ENCODE assay signal across 8 cellular contexts in genomic region chr11:46121328-46121723, GRCh38. TPM values are rescaled to one million over a fixed set of nuclear protein-coding genes. Genes with fewer than 3 reads are reported as not detected.
A peak's percentile ranks its signal among the peaks of the same experiment; 100 is the strongest.
DNase-seq lines count a peak whose midpoint lies in the region; ATAC-seq and TF ChIP-seq lines count a peak whose summit lies in the region.

PHF21A (minus strand) TSS chr11:46121454; CDS start chr11:46084219, 37,235 bp downstream.

- TF ChIP-seq RAD21 in IMR-90 (IDR thresholded peaks at IDR 0.05; ENCODE audit: low read length): no peak

- peak within 1 kb of the TSS; percentile 83 for H2BK5ac ChIP-seq in IMR-90 (ENCODE audit: low read depth, low read length, poor library complexity, severe bottlenecking)

- peak within 1 kb of the TSS; percentile 68 for H3K4me3 ChIP-seq in IMR-90 (ENCODE audit: insufficient read depth, low read depth, low read length)
- peak within 1 kb of the TSS; percentile 82 to 91 for H3K4me3 ChIP-seq in Panc1 (ENCODE audit: low read depth in 2 of 2, low read length in 2 of 2)
- peak within 1 kb of the TSS; percentile 76 to 94 (median 82) for H3K4me3 ChIP-seq in esophagus squamous epithelium

- DNase-seq in DMS 273 (lab: John Stamatoyannopoulos, UW; ENCODE audit: unreplicated experiment): peak; percentile 95
- DNase-seq in IMR-90: peak; percentile 93
- DNase-seq in Panc1 (ENCODE audit: low read depth, low spot score): no peak
- DNase-seq in activated T-cell treated with anti-CD3 and anti-CD28 coated beads, Interleukin-2, amount 50 U/mL, for 4 hours: peak; percentile 85
- DNase-seq in esophagus squamous epithelium (lab: John Stamatoyannopoulos, UW): peak; percentile 46
- DNase-seq in naive B cell: peak; percentile 89
- peak; percentile 81 to 90 (median 82) for DNase-seq in stimulated activated naive CD4-positive, alpha-beta T cell (lab: John Stamatoyannopoulos, UW)

- H3K14ac ChIP-seq in IMR-90 (replicated peaks; ENCODE audit: low read depth, low read length): peak within 1 kb of the TSS; percentile 71

- H3K4me3 Mint-ChIP-seq in activated T-cell treated with anti-CD3 and anti-CD28 coated beads, Interleukin-2, amount 50 U/mL, for 4 hours: peak within 1 kb of the TSS; percentile 86
- H3K4me3 Mint-ChIP-seq in naive B cell: peak within 1 kb of the TSS; percentile 92 to 98 (median 94)

- peak within 1 kb of the TSS; percentile 90 for H3K4ac ChIP-seq in IMR-90 (ENCODE audit: low read depth, low read length)

- H3K4me1 ChIP-seq in IMR-90 (ENCODE audit: control insufficient read depth, insufficient read depth, low read length) (no peaks in the 10 kb centered on the region), Panc1 (ENCODE audit: control insufficient read depth, insufficient read depth, low read length) (peaks cover 22% of the 10 kb centered on the region), esophagus squamous epithelium (peaks cover 4 to 43% (median 23%) of the 10 kb centered on the region in 3 donors)

- peak within 1 kb of the TSS; percentile 99 for H3K9ac ChIP-seq in IMR-90 (ENCODE audit: low read depth, low read length)

- H2AFZ ChIP-seq in IMR-90 (replicated peaks; ENCODE audit: low read length, poor library complexity): peak within 1 kb of the TSS; percentile 96

- peak within 1 kb of the TSS; percentile 61 to 86 for H4K8ac ChIP-seq in IMR-90 (ENCODE audit: low read depth in 2 of 2, low read length in 2 of 2)

- no peaks in the 10 kb centered on the region for H3K9me3 Mint-ChIP-seq in activated T-cell treated with anti-CD3 and anti-CD28 coated beads, Interleukin-2, amount 50 U/mL, for 4 hours
- no peaks in the 10 kb centered on the region for H3K9me3 Mint-ChIP-seq in naive B cell

- CTCF ChIA-PET in IMR-90 (lab: Yijun Ruan, JAX): no interaction called here
- CTCF ChIA-PET in Panc1 (lab: Charles Lee): interaction anchor here (0.7 kb wide), 1 partner anchor 81 kb away, joined by 3 read pairs; no protein-coding TSS in a partner anchor

- TF ChIP-seq CTCF in IMR-90 (conservative IDR thresholded peaks at IDR 0.05; ENCODE audit: low read depth, low read length): no peak
- TF ChIP-seq CTCF in Panc1 (IDR thresholded peaks at IDR 0.05): no peak
- no peak for TF ChIP-seq CTCF in esophagus squamous epithelium (IDR thresholded peaks at IDR 0.05)

- H2BK20ac ChIP-seq in IMR-90 (ENCODE audit: low read depth, low read length): no peak within 1 kb of the TSS

- H3K36me3 ChIP-seq in IMR-90 (ENCODE audit: control insufficient read depth, insufficient read depth, low read length): no peaks in the 10 kb centered on the region
- peaks cover 3% of the 10 kb centered on the region; the same call in 1 of the 2 replicates for H3K36me3 ChIP-seq in Panc1 (ENCODE audit: control insufficient read depth, insufficient read depth, low read length)
- H3K36me3 ChIP-seq in esophagus squamous epithelium: no peaks in the 10 kb centered on the region

- no peak for TF ChIP-seq POLR2A in IMR-90 (IDR thresholded peaks at IDR 0.05; ENCODE audit: low read depth, low read length)
- peak in 1 of 4 donors; percentile 73 for TF ChIP-seq POLR2A in esophagus squamous epithelium (IDR thresholded peaks at IDR 0.05)

- H3K27ac ChIP-seq in IMR-90 (ENCODE audit: insufficient read depth, low read length) (peak within 1 kb of the TSS; percentile 86), Panc1 (ENCODE audit: low read length) (peak within 1 kb of the TSS; percentile 95), esophagus squamous epithelium (peak within 1 kb of the TSS; percentile 94 to 100 (median 96))

- H2BK120ac ChIP-seq in IMR-90 (ENCODE audit: low read depth, low read length): peak within 1 kb of the TSS; percentile 38

- peak within 1 kb of the TSS; percentile 89; the same call in 1 of the 2 replicates for H3K23ac ChIP-seq in IMR-90 (ENCODE audit: low read depth, low read length)

- peak within 1 kb of the TSS; percentile 70 for H4K5ac ChIP-seq in IMR-90 (ENCODE audit: low read depth, low read length)

- H3K27me3 ChIP-seq in IMR-90 (ENCODE audit: control insufficient read depth, insufficient read depth, low read length): no peaks in the 10 kb centered on the region
- H3K27me3 ChIP-seq in Panc1 (ENCODE audit: control insufficient read depth, insufficient read depth, low read length): no peaks in the 10 kb centered on the region
- H3K27me3 ChIP-seq in esophagus squamous epithelium: no peaks in the 10 kb centered on the region

- peak within 1 kb of the TSS; percentile 87 for H2AK9ac ChIP-seq in IMR-90 (replicated peaks; ENCODE audit: low read depth, low read length, poor library complexity)

- 0 out of 2 replicates have a peak, but pooled peaks cover 2% of the 10 kb centered on the region for H3K9me1 ChIP-seq in IMR-90 (ENCODE audit: insufficient read depth, low read length)

- dilution Hi-C loops in IMR-90 (cut with HindIII; ENCODE audit: low sequenced_read_pairs, unreplicated experiment): no loop called here

- H3K56ac ChIP-seq in IMR-90 (ENCODE audit: extremely low read depth, insufficient read depth, low read length): peak within 1 kb of the TSS; percentile 89

- peaks cover 15% of the 10 kb centered on the region; the same call in 1 of the 2 replicates for H4K20me1 ChIP-seq in IMR-90 (ENCODE audit: insufficient read depth, low read length)

- H4K91ac ChIP-seq in IMR-90 (ENCODE audit: insufficient read depth, low read depth, low read length): peak within 1 kb of the TSS; percentile 81

- intact Hi-C loops in IMR-90 (cut with micrococcal nuclease): loop anchor here (2.0 to 5.0 kb wide), 2 partner anchors 117 to 186 kb away; no protein-coding TSS in a partner anchor
- intact Hi-C loops in Panc1 (cut with micrococcal nuclease; ENCODE audit: unreplicated experiment): loop anchor here (5.0 kb wide), 1 partner anchor 116 kb away; no protein-coding TSS in a partner anchor
- intact Hi-C loops in esophagus squamous epithelium (cut with DNase I): no loop called here

- H2BK15ac ChIP-seq in IMR-90 (ENCODE audit: low read depth, low read length): peak within 1 kb of the TSS; percentile 75; the same call in 2 of the 3 replicates

- H3K9me3 ChIP-seq in IMR-90 (ENCODE audit: control insufficient read depth, insufficient read depth, low read length): no peaks in the 10 kb centered on the region
- H3K9me3 ChIP-seq in Panc1 (ENCODE audit: control insufficient read depth, insufficient read depth, low read depth, low read length): no peaks in the 10 kb centered on the region
- no peaks in the 10 kb centered on the region for H3K9me3 ChIP-seq in esophagus squamous epithelium

- peak within 1 kb of the TSS; percentile 94 for H3K4me2 ChIP-seq in IMR-90 (ENCODE audit: low read depth, low read length)

- 0% methylated on average over 1 of the region's 49 CpGs; no CpG with 5 or more reads in 1 of the 2 experiments for WGBS in IMR-90 (ENCODE audit: extremely low coverage in 2 of 2, insufficient read length in 1 of 2), 2 experiments
- no CpG with 5 or more reads among the region's 49 CpGs for WGBS in esophagus squamous epithelium, 2 donors

- H3K36me3 Mint-ChIP-seq in activated T-cell treated with anti-CD3 and anti-CD28 coated beads, Interleukin-2, amount 50 U/mL, for 4 hours (ENCODE audit: insufficient read depth): no peaks in the 10 kb centered on the region
- no peaks in the 10 kb centered on the region for H3K36me3 Mint-ChIP-seq in naive B cell

- ATAC-seq in GM21515 (IDR thresholded peaks at IDR 0.05; ENCODE audit: unreplicated experiment) (peak; percentile 55), IMR-90 (ENCODE audit: low read depth) (peak; percentile 69), Panc1 (peak; percentile 88), naive B cell (ENCODE audit: low read depth in 2 of 2) (peak; percentile 62)
- ATAC-seq in activated T-cell treated with anti-CD3 and anti-CD28 coated beads, Interleukin-2, amount 50 U/mL, for 4 hours: peak; percentile 73 to 77

- H3K27me3 Mint-ChIP-seq in activated T-cell treated with anti-CD3 and anti-CD28 coated beads, Interleukin-2, amount 50 U/mL, for 4 hours (ENCODE audit: low read depth): no peaks in the 10 kb centered on the region
- H3K27me3 Mint-ChIP-seq in naive B cell: no peaks in the 10 kb centered on the region

- peak within 1 kb of the TSS; percentile 58 for H3K18ac ChIP-seq in IMR-90 (ENCODE audit: low read depth, low read length)

- POLR2A ChIA-PET in IMR-90 (lab: Charles Lee; ENCODE audit: unreplicated experiment) (interaction anchor here (0.6 kb wide), 1 partner anchor 122 kb away, joined by 6 read pairs; no protein-coding TSS in a partner anchor), Panc1 (lab: Charles Lee) (no interaction called here)

- H3K4me1 Mint-ChIP-seq in activated T-cell treated with anti-CD3 and anti-CD28 coated beads, Interleukin-2, amount 50 U/mL, for 4 hours (ENCODE audit: low read depth): peaks cover 40% of the 10 kb centered on the region
- peaks cover 32 to 40% (median 33%) of the 10 kb centered on the region in 3 donors for H3K4me1 Mint-ChIP-seq in naive B cell

- H3K79me1 ChIP-seq in IMR-90 (ENCODE audit: low read depth in 1 of 2, low read length in 2 of 2): peaks cover 0 to 17% of the 10 kb centered on the region in 2 experiments; a peak in 2 of 4 replicates

- in situ Hi-C loops in IMR-90 (cut with MboI; ENCODE audit: low sequenced_read_pairs) (loop anchor here (25.0 kb wide), 1 partner anchor 191 kb away; no protein-coding TSS in a partner anchor), Panc1 (cut with HindIII; ENCODE audit: low pct_unique_long_range_greater_than_20kb, low sequenced_read_pairs) (no loop called here)

- peak within 1 kb of the TSS; percentile 74 for H2AK5ac ChIP-seq in IMR-90 (ENCODE audit: low read depth, low read length)

- H3K27ac Mint-ChIP-seq in naive B cell: peak within 1 kb of the TSS; percentile 94 to 98 (median 96)

- BruUV-seq in IMR-90 (replicated peaks; lab: Mats Ljungman, UMichigan) (no TSS peak), Panc1 (replicated peaks; lab: Mats Ljungman, UMichigan) (no TSS peak)

TF ChIP-seq in IMR-90, 13 proteins besides CTCF, POLR2A, EP300 and RAD21:
- TF ChIP-seq MAZ (IDR thresholded peaks at IDR 0.05; ENCODE audit: borderline replicate concordance, low read depth, low read length): peak; percentile 82; the same call in 1 of the 2 replicates
- TF ChIP-seq RCOR1 (IDR thresholded peaks at IDR 0.05; ENCODE audit: insufficient replicate concordance, low read length): peak; percentile 68
- TF ChIP-seq RFX5 (IDR thresholded peaks at IDR 0.05; ENCODE audit: low read depth, low read length): no peak

RNA-seq across cellular contexts. Expression of gene PHF21A, which starts in this region (rescaled TPM):
- total RNA-seq in IMR-90 (2012; rRNA removed): 9.0 and 9.7 TPM in 2 replicates
- 20.6 and 23.6 TPM in 2 replicates for polyA plus RNA-seq in IMR-90 (2012; rRNA removed)
- polyA plus RNA-seq in IMR-90 (2012; cell fraction: cytosol; rRNA removed): 10.6 and 13.2 TPM in 2 replicates
- polyA plus RNA-seq in IMR-90 (2012; cell fraction: nucleus; rRNA removed; ENCODE audit: low replicate concordance): 32.8 and 122 TPM in 2 replicates
- total RNA-seq in Panc1 (2021; ENCODE audit: unreplicated experiment): 45.7 TPM
- 34.5 TPM for polyA plus RNA-seq in Panc1 (2012; ENCODE audit: insufficient read length)
- 10 to 100 TPM; 13.4 to 20.3 (median 17.6) TPM for total RNA-seq in activated T-cell treated with anti-CD3 and anti-CD28 coated beads, Interleukin-2, amount 50 U/mL, for 4 hours
- total RNA-seq in esophagus squamous epithelium: 10 to 100 TPM; 11.2 to 22.3 (median 15.9) TPM
- polyA plus RNA-seq in naive B cell (ENCODE audit: low read depth in 6 of 6): 10 to 100 TPM in 5 of 6 donors, under 1 TPM in 1; 0.28 to 19.0 (median 12.3) TPM
